Comparison of ENCODE assay signal across 10 cellular contexts in the genomic region with DNA sequence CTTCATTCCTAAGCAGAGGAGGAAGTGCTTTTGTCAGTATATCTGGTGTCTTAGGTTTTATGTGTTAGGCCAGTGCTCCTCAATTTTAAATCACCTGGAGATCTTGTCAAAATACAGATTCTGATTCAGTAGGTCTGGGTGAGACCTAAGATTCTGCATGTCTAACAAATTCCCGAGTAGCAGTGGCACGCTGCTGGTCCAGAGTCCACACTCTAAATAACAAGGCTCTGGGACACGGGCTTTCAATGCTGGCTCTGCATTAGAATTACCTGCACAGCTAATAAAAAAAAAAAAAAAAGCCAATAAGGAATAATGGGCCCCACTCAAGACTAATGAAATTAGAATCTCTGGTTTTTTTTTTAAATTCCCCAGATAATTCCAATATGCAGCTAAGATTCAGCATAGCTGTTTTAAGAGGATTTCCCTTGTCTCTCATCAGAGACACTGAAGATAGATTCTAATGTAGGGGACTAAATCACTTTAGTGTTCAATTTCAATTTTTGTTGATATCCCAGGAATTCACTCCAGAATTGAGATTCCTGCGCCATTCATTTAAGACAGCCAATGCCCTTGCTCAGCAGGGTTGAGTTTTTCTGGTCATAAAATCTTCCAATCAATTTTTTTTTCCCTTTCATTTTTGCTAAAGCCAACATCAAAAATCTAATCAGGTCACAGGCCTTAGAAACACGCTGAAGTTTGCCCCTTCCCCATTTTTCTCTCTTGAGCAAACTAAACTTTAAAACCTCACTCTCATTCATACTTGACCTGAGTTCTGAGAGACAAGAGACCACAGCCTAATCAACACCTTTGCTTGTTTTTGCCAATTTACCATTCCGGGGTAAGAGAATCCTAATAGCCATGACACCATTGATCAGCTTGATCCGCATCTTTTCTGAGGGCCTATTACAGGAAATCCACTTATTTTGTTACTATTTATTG. TPM values are rescaled to one million over a fixed set of nuclear protein-coding genes. Genes with fewer than 3 reads are reported as not detected.
DNase-seq lines count a peak whose midpoint lies in the region; ATAC-seq and TF ChIP-seq lines count a peak whose summit lies in the region.
"Had no signal": no experiment of that assay in that cellular context is flagged by ENCODE, and none has a peak within 500 bp of the region (broad histone marks: within the 10 kb centered on the region; RNA-seq: fewer than 3 reads in every experiment).

No MANE protein-coding gene starts in this region.

- H3K27me3 Mint-ChIP-seq in activated naive CD4-positive, alpha-beta T cell treated with anti-CD3 and anti-CD28 coated beads for 36 hours (ENCODE audit: low read depth): no peaks in the 10 kb centered on the region
- H3K27me3 Mint-ChIP-seq in activated B cell treated with CpG ODN at 0.5 μM for 24 hours: no peaks in the 10 kb centered on the region

- peaks cover 42% of the 10 kb centered on the region for H3K4me1 Mint-ChIP-seq in activated naive CD4-positive, alpha-beta T cell treated with anti-CD3 and anti-CD28 coated beads for 36 hours (ENCODE audit: low read depth)
- peaks cover 48% of the 10 kb centered on the region for H3K4me1 Mint-ChIP-seq in activated B cell treated with CpG ODN at 0.5 μM for 24 hours
- H3K4me1 Mint-ChIP-seq in stimulated activated effector memory CD8-positive, alpha-beta T cell treated with anti-CD3 and anti-CD28 coated beads, Interleukin-12 subunit alpha, Interleukin-12 subunit beta, amount 100 ng/mL, for 72 hours: peaks cover 68% of the 10 kb centered on the region

- peak overlapping the region; percentile 98; the same call in 1 of the 2 replicates for H3K9ac ChIP-seq in iPS-20b (ENCODE audit: low read depth, low read length)

- H3K36me3 ChIP-seq in iPS-20b (ENCODE audit: insufficient read depth, low read depth, low read length) (peaks cover 51% of the 10 kb centered on the region), tibial artery (peaks cover 14 to 22% (median 16%) of the 10 kb centered on the region in 3 donors)

- TF ChIP-seq CTCF in activated B cell treated with CpG ODN at 0.5 μM for 24 hours (IDR thresholded peaks at IDR 0.05) (no peak), tibial artery (IDR thresholded peaks at IDR 0.05) (no peak)

- ATAC-seq in activated B cell treated with CpG ODN at 0.5 μM for 24 hours (ENCODE audit: low read depth) (no peak), GM18519 (IDR thresholded peaks at IDR 0.05; ENCODE audit: low FRiP score, unreplicated experiment) (no peak)
- no peak for ATAC-seq in stimulated activated effector memory CD8-positive, alpha-beta T cell treated with anti-CD3 and anti-CD28 coated beads, Interleukin-12 subunit alpha, Interleukin-12 subunit beta, amount 100 ng/mL, for 72 hours
- ATAC-seq in activated CD4-positive, CD25-positive, alpha-beta regulatory T cell treated with anti-CD3 and anti-CD28 coated beads, Interleukin-2, amount 50 U/mL, for 24 hours: no peak

- H3K9me3 ChIP-seq in iPS-20b (ENCODE audit: insufficient read depth, low read depth, low read length) (peaks cover 10% of the 10 kb centered on the region; the same call in 1 of the 2 replicates), tibial artery (no peaks in the 10 kb centered on the region)

- no peak overlapping the region for H3K4me3 Mint-ChIP-seq in activated naive CD4-positive, alpha-beta T cell treated with anti-CD3 and anti-CD28 coated beads for 36 hours
- H3K4me3 Mint-ChIP-seq in activated B cell treated with CpG ODN at 0.5 μM for 24 hours: peak overlapping the region; percentile 99
- H3K4me3 Mint-ChIP-seq in stimulated activated effector memory CD8-positive, alpha-beta T cell treated with anti-CD3 and anti-CD28 coated beads, Interleukin-12 subunit alpha, Interleukin-12 subunit beta, amount 100 ng/mL, for 72 hours: peak overlapping the region; percentile 87

- CTCF ChIA-PET in activated naive CD4-positive, alpha-beta T cell treated with anti-CD3 and anti-CD28 coated beads for 36 hours (lab: Charles Lee): interaction anchor here (1.9 kb wide), 1 partner anchor 83 kb away, joined by 7 read pairs; no protein-coding TSS in a partner anchor
- CTCF ChIA-PET in activated B cell treated with CpG ODN at 0.5 μM for 24 hours (lab: Charles Lee): interaction anchor here (1.0 kb wide), 1 partner anchor 54 kb away, joined by 3 read pairs; no protein-coding TSS in a partner anchor

- H3K27ac ChIP-seq in iPS-20b (ENCODE audit: low read length) (no peak overlapping the region), tibial artery (no peak overlapping the region)

- peak overlapping the region; percentile 100 for H3K4me3 ChIP-seq in iPS-20b (ENCODE audit: low read length)
- H3K4me3 ChIP-seq in tibial artery: peak overlapping the region in 1 of 2 donors; percentile 74

- DNase-seq in activated naive CD4-positive, alpha-beta T cell treated with anti-CD3 and anti-CD28 coated beads for 36 hours: no peak
- no peak for DNase-seq in activated naive CD4-positive, alpha-beta T cell treated with anti-CD3 and anti-CD28 coated beads, Interleukin-2, amount 50 U/mL, for 16 hours
- DNase-seq in activated B cell treated with CpG ODN at 0.5 μM for 24 hours (no peak), tibial artery (no peak)
- no peak for DNase-seq in stimulated activated effector memory CD8-positive, alpha-beta T cell treated with anti-CD3 and anti-CD28 coated beads, Interleukin-12 subunit alpha, Interleukin-12 subunit beta, amount 100 ng/mL, for 72 hours (ENCODE audit: low spot score in 2 of 2)
- DNase-seq: activated naive CD4-positive, alpha-beta T cell; GOT3 had no signal

- intact Hi-C loops in activated naive CD4-positive, alpha-beta T cell treated with anti-CD3 and anti-CD28 coated beads for 36 hours (cut with micrococcal nuclease): no loop called here
- intact Hi-C loops in activated B cell treated with CpG ODN at 0.5 μM for 24 hours (cut with micrococcal nuclease): no loop called here
- intact Hi-C loops in tibial artery (cut with DNase I; ENCODE audit: low total_unique reads): loop anchor here (10.0 kb wide), 1 partner anchor 50 kb away; a partner anchor contains a TSS

- H3K27ac Mint-ChIP-seq in activated naive CD4-positive, alpha-beta T cell treated with anti-CD3 and anti-CD28 coated beads for 36 hours: peak overlapping the region; percentile 43
- peak overlapping the region; percentile 33 for H3K27ac Mint-ChIP-seq in activated B cell treated with CpG ODN at 0.5 μM for 24 hours
- peak overlapping the region; percentile 98 for H3K27ac Mint-ChIP-seq in stimulated activated effector memory CD8-positive, alpha-beta T cell treated with anti-CD3 and anti-CD28 coated beads, Interleukin-12 subunit alpha, Interleukin-12 subunit beta, amount 100 ng/mL, for 72 hours

- H3K9me3 Mint-ChIP-seq in activated naive CD4-positive, alpha-beta T cell treated with anti-CD3 and anti-CD28 coated beads for 36 hours: no peaks in the 10 kb centered on the region
- no peaks in the 10 kb centered on the region for H3K9me3 Mint-ChIP-seq in activated B cell treated with CpG ODN at 0.5 μM for 24 hours
- no peaks in the 10 kb centered on the region for H3K9me3 Mint-ChIP-seq in stimulated activated effector memory CD8-positive, alpha-beta T cell treated with anti-CD3 and anti-CD28 coated beads, Interleukin-12 subunit alpha, Interleukin-12 subunit beta, amount 100 ng/mL, for 72 hours

- H3K36me3 Mint-ChIP-seq in activated naive CD4-positive, alpha-beta T cell treated with anti-CD3 and anti-CD28 coated beads for 36 hours (ENCODE audit: low read depth): peaks cover 36% of the 10 kb centered on the region
- peaks cover 57% of the 10 kb centered on the region for H3K36me3 Mint-ChIP-seq in activated B cell treated with CpG ODN at 0.5 μM for 24 hours (ENCODE audit: low read depth)
- peaks cover 64% of the 10 kb centered on the region for H3K36me3 Mint-ChIP-seq in stimulated activated effector memory CD8-positive, alpha-beta T cell treated with anti-CD3 and anti-CD28 coated beads, Interleukin-12 subunit alpha, Interleukin-12 subunit beta, amount 100 ng/mL, for 72 hours

- POLR2A ChIA-PET in activated B cell treated with CpG ODN at 0.5 μM for 24 hours (lab: Charles Lee): interaction anchor here (0.8 to 3.5 kb wide), 3 partner anchors 16 to 55 kb away, joined by 3 to 25 read pairs (median 4); a partner anchor contains a TSS

- H3K27me3 ChIP-seq in iPS-20b (ENCODE audit: insufficient read depth, low read length) (no peaks in the 10 kb centered on the region), tibial artery (no peaks in the 10 kb centered on the region)

- H3K4me1 ChIP-seq in iPS-20b (ENCODE audit: insufficient read depth, low read length) (peaks cover 16% of the 10 kb centered on the region; the same call in 1 of the 2 replicates), tibial artery (peaks cover 0 to 40% (median 25%) of the 10 kb centered on the region in 4 donors)

RNA-seq across cellular contexts. Expression of a gene that starts 2.4 kb away (rescaled TPM):
- total RNA-seq in activated naive CD4-positive, alpha-beta T cell treated with anti-CD3 and anti-CD28 coated beads for 36 hours: 10 to 100 TPM; 41.5 to 44.2 TPM
- total RNA-seq in activated B cell treated with CpG ODN at 0.5 μM for 24 hours: 48.9 and 51.1 TPM in 2 replicates

RNA-seq across cellular contexts. Expression of a gene that starts 2.6 kb away (rescaled TPM):
- total RNA-seq in activated naive CD4-positive, alpha-beta T cell treated with anti-CD3 and anti-CD28 coated beads for 36 hours: 10 to 100 TPM; 34.0 to 36.1 TPM
- total RNA-seq in activated B cell treated with CpG ODN at 0.5 μM for 24 hours: 12.0 and 13.8 TPM in 2 replicates

RNA-seq across cellular contexts. Expression of a gene that starts 18.3 kb away (rescaled TPM):
- total RNA-seq in activated naive CD4-positive, alpha-beta T cell treated with anti-CD3 and anti-CD28 coated beads for 36 hours: under 1 TPM; 0.07 to 0.10 TPM
- total RNA-seq in activated B cell treated with CpG ODN at 0.5 μM for 24 hours: 0.20 and 0.27 TPM in 2 replicates

RNA-seq across cellular contexts. Expression of a gene that starts 54.6 kb away (rescaled TPM):
- 100 to 1,000 TPM; 110 to 112 TPM for total RNA-seq in activated naive CD4-positive, alpha-beta T cell treated with anti-CD3 and anti-CD28 coated beads for 36 hours
- total RNA-seq in activated B cell treated with CpG ODN at 0.5 μM for 24 hours: 127 and 135 TPM in 2 replicates

Comparison
In these comparisons a context has a peak if more than half of its experiments do, and no peak if none do; other contexts are left out.
1. H3K27ac Mint-ChIP-seq: peak in every context shown above with its lines; median percentile 98 in stimulated activated effector memory CD8-positive, alpha-beta T cell treated with anti-CD3 and anti-CD28 coated beads, Interleukin-12 subunit alpha, Interleukin-12 subunit beta, amount 100 ng/mL, for 72 hours; 43 in activated naive CD4-positive, alpha-beta T cell treated with anti-CD3 and anti-CD28 coated beads for 36 hours; 33 in activated B cell treated with CpG ODN at 0.5 μM for 24 hours.